Comparison of ENCODE assay signal across 25 cellular contexts in the genomic region with DNA sequence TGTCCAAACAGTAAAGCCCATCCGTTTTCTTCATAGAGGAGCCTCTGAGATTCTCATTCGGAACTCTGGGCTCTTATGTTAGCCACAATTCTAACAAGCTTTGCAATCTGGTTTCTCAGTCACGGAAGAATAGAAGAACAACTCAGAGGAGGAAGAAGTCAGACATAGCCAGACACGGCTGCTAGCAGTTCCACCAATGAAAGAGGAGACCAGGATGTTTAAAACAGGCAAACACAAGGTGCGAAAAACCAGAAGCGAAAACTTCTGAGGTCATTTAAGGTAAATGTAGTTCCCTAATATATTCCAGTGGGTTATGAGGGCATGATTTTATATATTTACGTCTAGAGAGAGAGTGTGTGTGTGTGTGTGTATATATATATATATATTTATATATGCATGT. TPM values are rescaled to one million over a fixed set of nuclear protein-coding genes. Genes with fewer than 3 reads are reported as not detected.
"Had no signal": no experiment of that assay in that cellular context is flagged by ENCODE, and none has a peak within 500 bp of the region (broad histone marks: within the 10 kb centered on the region; RNA-seq: fewer than 3 reads in every experiment).

No MANE protein-coding gene starts in this region.

- H3K9me3 Mint-ChIP-seq: stimulated activated effector memory CD8-positive, alpha-beta T cell treated with anti-CD3 and anti-CD28 coated beads, Interleukin-12 subunit alpha, Interleukin-12 subunit beta, amount 100 ng/mL, for 72 hours had no signal

- ATAC-seq: esophagus mucosa; gastrocnemius medialis; left ventricle myocardium superior; lower lobe of right lung; naive thymus-derived CD8-positive, alpha-beta T cell; psoas muscle; right cardiac atrium; stimulated activated effector memory CD8-positive, alpha-beta T cell treated with anti-CD3 and anti-CD28 coated beads, Interleukin-12 subunit alpha, Interleukin-12 subunit beta, amount 100 ng/mL, for 72 hours had no signal

- H3K4me1 ChIP-seq: gastrocnemius medialis, lower lobe of right lung, psoas muscle, sigmoid colon, stomach, thyroid gland, vagina had no signal

- DNase-seq: effector CD8-positive, alpha-beta T cell; endodermal cell; foreskin fibroblast; gastrocnemius medialis; head of caudate nucleus; left ventricle myocardium superior; lower lobe of right lung; naive thymus-derived CD8-positive, alpha-beta T cell; nephron progenitor cell; nucleus accumbens; psoas muscle; right cardiac atrium; sigmoid colon; stimulated activated CD4-positive, alpha-beta T cell treated with anti-CD3 and anti-CD28 coated beads, Interleukin-2, amount 100 ng/mL, for 24 hours; stimulated activated CD4-positive, alpha-beta T cell treated with anti-CD3 and anti-CD28 coated beads, Interleukin-4, amount 100 ng/mL, for 24 hours; stimulated activated naive CD4-positive, alpha-beta T cell treated with Interleukin-2 at 50 U/mL for 16 hours; stomach; thyroid gland; trophoblast cell had no signal

- H3K4me3 Mint-ChIP-seq: endodermal cell; naive thymus-derived CD8-positive, alpha-beta T cell; nephron progenitor cell; stimulated activated effector memory CD8-positive, alpha-beta T cell treated with anti-CD3 and anti-CD28 coated beads, Interleukin-12 subunit alpha, Interleukin-12 subunit beta, amount 100 ng/mL, for 72 hours had no signal

- H3K27ac Mint-ChIP-seq: endodermal cell; stimulated activated effector memory CD8-positive, alpha-beta T cell treated with anti-CD3 and anti-CD28 coated beads, Interleukin-12 subunit alpha, Interleukin-12 subunit beta, amount 100 ng/mL, for 72 hours had no signal

- H3K4me1 Mint-ChIP-seq: naive thymus-derived CD8-positive, alpha-beta T cell; stimulated activated effector memory CD8-positive, alpha-beta T cell treated with anti-CD3 and anti-CD28 coated beads, Interleukin-12 subunit alpha, Interleukin-12 subunit beta, amount 100 ng/mL, for 72 hours had no signal

- H3K27ac ChIP-seq: epithelial cell of prostate, gastrocnemius medialis, lower lobe of right lung, psoas muscle, sigmoid colon, stomach, thyroid gland, vagina had no signal

- H3K36me3 ChIP-seq: gastrocnemius medialis, lower lobe of right lung, sigmoid colon, stomach, thyroid gland, vagina had no signal

- H3K4me3 ChIP-seq: gastrocnemius medialis, lower lobe of right lung, psoas muscle, sigmoid colon, stomach, thyroid gland, vagina had no signal

- H3K9me3 ChIP-seq: gastrocnemius medialis, lower lobe of right lung, psoas muscle, thyroid gland, vagina had no signal

- H3K27me3 ChIP-seq: gastrocnemius medialis, sigmoid colon, thyroid gland, vagina had no signal

- H3K36me3 Mint-ChIP-seq: naive thymus-derived CD8-positive, alpha-beta T cell; stimulated activated effector memory CD8-positive, alpha-beta T cell treated with anti-CD3 and anti-CD28 coated beads, Interleukin-12 subunit alpha, Interleukin-12 subunit beta, amount 100 ng/mL, for 72 hours had no signal

RNA-seq across cellular contexts. Expression of gene GDNF, which starts 34.1 kb away (rescaled TPM):
- total RNA-seq: glomerular endothelial cell; lower lobe of right lung; naive thymus-derived CD8-positive, alpha-beta T cell; thyroid gland; ureter had no signal
